ENCODE assay signal across 29 cellular contexts in the genomic region with DNA sequence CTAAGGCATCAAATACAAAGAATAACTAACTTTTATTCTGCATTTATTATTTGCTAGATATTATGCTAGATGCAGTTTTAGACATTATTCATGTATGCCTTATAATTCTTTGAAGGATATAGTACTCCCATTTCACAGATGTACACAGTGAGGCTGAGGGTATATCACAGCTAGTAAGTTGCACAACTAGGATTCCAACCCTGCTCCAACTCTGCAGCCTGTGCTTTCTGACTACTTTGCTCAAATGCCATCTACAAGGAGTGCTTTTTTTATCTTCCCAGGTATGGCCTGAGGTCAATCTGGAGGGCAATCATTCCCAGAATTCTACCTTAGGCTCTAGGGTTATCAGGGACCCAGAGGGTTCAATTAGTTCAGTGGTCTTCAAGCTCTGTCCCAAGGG.
"Had no signal": no experiment of that assay in that cellular context is flagged by ENCODE, and none has a peak within 500 bp of the region (broad histone marks: within the 10 kb centered on the region; RNA-seq: fewer than 3 reads in every experiment).

No MANE protein-coding gene starts in this region.

- H3K9me3 ChIP-seq: esophagus muscularis mucosa, gastroesophageal sphincter, heart left ventricle, neutrophil, pancreas, testis, tibial artery had no signal

- ATAC-seq: foreskin keratinocyte; gastroesophageal sphincter; heart left ventricle; left lobe of liver; natural killer cell treated with Interleukin-12 subunit alpha and Interleukin-12 subunit beta and Interleukin-15 and Interleukin-18, amount 100 ng/mL, for 72 hours; pancreas; sciatic nerve had no signal

- H3K4me3 Mint-ChIP-seq: dendritic cell treated with granulocyte-macrophage colony-stimulating factor and Interleukin-4, amounts not matched to agents 40 ng/mL and 50 ng/mL, for 4 days; endodermal cell; memory B cell; natural killer cell treated with Interleukin-12 subunit alpha and Interleukin-12 subunit beta and Interleukin-15 and Interleukin-18, amount 100 ng/mL, for 72 hours; neural crest cell; type B pancreatic cell had no signal

- DNase-seq: effector CD8-positive, alpha-beta T cell; endodermal cell; foreskin keratinocyte; heart left ventricle; kidney; pancreas; stimulated activated CD4-positive, alpha-beta T cell treated with anti-CD3 and anti-CD28 coated beads, Interleukin-12 subunit alpha, Interleukin-12 subunit beta, amount 100 ng/mL, for 4 hours; stimulated activated CD4-positive, alpha-beta T cell treated with anti-CD3 and anti-CD28 coated beads, Interleukin-1b, Interleukin-23, amount 100 ng/mL, for 48 hours; stimulated activated CD4-positive, alpha-beta T cell treated with anti-CD3 and anti-CD28 coated beads, Interleukin-4, amount 100 ng/mL, for 1 hour; stimulated activated CD8-positive, alpha-beta memory T cell treated with anti-CD3 and anti-CD28 coated beads, Interleukin-4, amount 100 ng/mL, for 48 hours; stimulated activated naive CD4-positive, alpha-beta T cell; substantia nigra; testis; tibial artery had no signal

- H3K4me3 ChIP-seq: esophagus muscularis mucosa, gastroesophageal sphincter, heart left ventricle, hepatocyte, lung, pancreas, smooth muscle cell, testis, tibial artery had no signal

- H3K27me3 ChIP-seq: esophagus muscularis mucosa, foreskin keratinocyte, gastroesophageal sphincter, heart left ventricle, hepatocyte, neutrophil, pancreas, testis, tibial artery had no signal

- H3K4me1 Mint-ChIP-seq: endodermal cell, neural crest cell had no signal

- H3K27me3 Mint-ChIP-seq: dendritic cell treated with granulocyte-macrophage colony-stimulating factor and Interleukin-4, amounts not matched to agents 40 ng/mL and 50 ng/mL, for 4 days; memory B cell; natural killer cell treated with Interleukin-12 subunit alpha and Interleukin-12 subunit beta and Interleukin-15 and Interleukin-18, amount 100 ng/mL, for 72 hours; type B pancreatic cell had no signal

- H3K4me1 ChIP-seq: esophagus muscularis mucosa, foreskin keratinocyte, gastroesophageal sphincter, heart left ventricle, pancreas, testis, tibial artery had no signal

- H2AFZ ChIP-seq: hepatocyte had no signal

- H3K79me2 ChIP-seq: hepatocyte had no signal

- H3K4me2 ChIP-seq: hepatocyte, smooth muscle cell had no signal

- H3K27ac Mint-ChIP-seq: dendritic cell treated with granulocyte-macrophage colony-stimulating factor and Interleukin-4, amounts not matched to agents 40 ng/mL and 50 ng/mL, for 4 days; endodermal cell; memory B cell; natural killer cell treated with Interleukin-12 subunit alpha and Interleukin-12 subunit beta and Interleukin-15 and Interleukin-18, amount 100 ng/mL, for 72 hours; type B pancreatic cell had no signal

- H3K9me3 Mint-ChIP-seq: dendritic cell treated with granulocyte-macrophage colony-stimulating factor and Interleukin-4, amounts not matched to agents 40 ng/mL and 50 ng/mL, for 4 days; natural killer cell treated with Interleukin-12 subunit alpha and Interleukin-12 subunit beta and Interleukin-15 and Interleukin-18, amount 100 ng/mL, for 72 hours; neural crest cell; type B pancreatic cell had no signal

- FAIRE-seq: colon, endothelial cell of umbilical vein, kidney, pancreas had no signal

- H3K27ac ChIP-seq: esophagus muscularis mucosa, foreskin keratinocyte, gastroesophageal sphincter, heart left ventricle, hepatocyte, neutrophil, pancreas, testis, tibial artery had no signal
